Comparison of ENCODE assay signal across 8 cellular contexts in genomic region chr3:130893240-130894129, GRCh38. TPM values are rescaled to one million over a fixed set of nuclear protein-coding genes. Genes with fewer than 3 reads are reported as not detected.
A peak's percentile ranks its signal among the peaks of the same experiment; 100 is the strongest.
DNase-seq lines count a peak whose midpoint lies in the region; ATAC-seq, FAIRE-seq and TF ChIP-seq lines count a peak whose summit lies in the region.

Gene ATP2C1 (plus strand): TSS chr3:130894084. CDS start chr3:130894770, 686 bp downstream.

- peak; percentile 65 for ATAC-seq in GM18873 (IDR thresholded peaks at IDR 0.05; ENCODE audit: low FRiP score, unreplicated experiment)
- ATAC-seq in HG03139 (IDR thresholded peaks at IDR 0.05; ENCODE audit: unreplicated experiment): peak; percentile 87

- H3K27me3 ChIP-seq in WERI-Rb-1 (ENCODE audit: insufficient read depth, low read depth, severe bottlenecking) (no peaks in the 10 kb centered on the region), mammary epithelial cell (ENCODE audit: insufficient read depth, low read length) (no peaks in the 10 kb centered on the region), small intestine (ENCODE audit: control insufficient read depth in 2 of 2, insufficient read depth in 2 of 2, low read length in 2 of 2) (no peaks in the 10 kb centered on the region)

- TSS peak; percentile 81 for BruUV-seq in mammary epithelial cell (replicated peaks; lab: Mats Ljungman, UMichigan)

- TF ChIP-seq CTCF in AG04449 (IDR thresholded peaks at IDR 0.05; ENCODE audit: insufficient read depth, low read length, missing control alignments) (no peak), WERI-Rb-1 (IDR thresholded peaks at IDR 0.05; ENCODE audit: low read depth, low read length) (no peak), mammary epithelial cell (conservative IDR thresholded peaks at IDR 0.05 in 1 of 2, IDR thresholded peaks at IDR 0.05 in 1 of 2; ENCODE audit: extremely low read depth in 1 of 2, insufficient read depth in 1 of 2, low read depth in 1 of 2, low read length in 2 of 2) (no peak)

- peaks cover 48% of the 10 kb centered on the region for H3K79me2 ChIP-seq in mammary epithelial cell (ENCODE audit: insufficient read depth, low read length)

- H3K36me3 ChIP-seq in WERI-Rb-1: peaks cover 10% of the 10 kb centered on the region
- H3K36me3 ChIP-seq in mammary epithelial cell (ENCODE audit: insufficient read depth, low read length): no peaks in the 10 kb centered on the region
- no peaks in the 10 kb centered on the region for H3K36me3 ChIP-seq in small intestine (ENCODE audit: control insufficient read depth in 2 of 2, insufficient read depth in 2 of 2, low read length in 2 of 2)

- H3K4me2 ChIP-seq in mammary epithelial cell (ENCODE audit: insufficient read depth, low read depth, low read length): peak within 1 kb of the TSS; percentile 92

- dilution Hi-C loops in mammary epithelial cell (cut with HindIII; ENCODE audit: low sequenced_read_pairs): no loop called here

- 0% methylated on average over 17 of the region's 73 CpGs for WGBS in mammary epithelial cell (ENCODE audit: low coverage, missing lambda C conversion rate)
- WGBS in small intestine, 3 donors: 0% methylated on average over 65 to 73 of the region's 73 CpGs

- POLR2A ChIA-PET in AG04449 (lab: Yijun Ruan, JAX): interaction anchor here (0.7 to 2.1 kb wide), 7 partner anchors 25 to 1238 kb away, joined by 3 to 9 read pairs (median 5); partner anchors contain the start of genes ASTE1, NEK11 and PIK3R4

- intact Hi-C loops in mammary epithelial cell (cut with micrococcal nuclease): loop anchor here (1.0 to 10.0 kb wide), 7 partner anchors 43 to 1141 kb away; partner anchors contain the start of genes ASTE1, CPNE4 and NEK11

- H3K4me1 ChIP-seq in mammary epithelial cell (ENCODE audit: insufficient read depth, low read length): peaks cover 14% of the 10 kb centered on the region
- no peaks in the 10 kb centered on the region for H3K4me1 ChIP-seq in small intestine (ENCODE audit: control insufficient read depth in 2 of 2, insufficient read depth in 1 of 2, low read depth in 1 of 2, low read length in 1 of 2)

- H4K20me1 ChIP-seq in mammary epithelial cell (ENCODE audit: insufficient read depth, low read length): no peaks in the 10 kb centered on the region

- H2AFZ ChIP-seq in mammary epithelial cell (ENCODE audit: low read depth, low read length): peak within 1 kb of the TSS; percentile 97

- H3K4me3 ChIP-seq in AG04449 (ENCODE audit: low read depth, low read length): peak within 1 kb of the TSS; percentile 72
- H3K4me3 ChIP-seq in WERI-Rb-1 (ENCODE audit: low read depth, low read length): peak within 1 kb of the TSS; percentile 80
- peak within 1 kb of the TSS; percentile 51 to 79 (median 77) for H3K4me3 ChIP-seq in mammary epithelial cell (replicated peaks in 1 of 3; ENCODE audit: insufficient read depth in 1 of 3, low read depth in 2 of 3, low read length in 3 of 3)
- peak within 1 kb of the TSS; percentile 94 to 99 for H3K4me3 ChIP-seq in small intestine (ENCODE audit: low read depth in 1 of 2, low read length in 2 of 2)

- H3K9ac ChIP-seq in mammary epithelial cell (ENCODE audit: insufficient read depth, low read length): peak within 1 kb of the TSS; percentile 95

- no peaks in the 10 kb centered on the region for H3K9me3 ChIP-seq in WERI-Rb-1 (ENCODE audit: severe bottlenecking)
- no peaks in the 10 kb centered on the region for H3K9me3 ChIP-seq in mammary epithelial cell (replicated peaks; ENCODE audit: insufficient read depth, low read length)
- no peaks in the 10 kb centered on the region for H3K9me3 ChIP-seq in small intestine (ENCODE audit: control insufficient read depth, low read depth)

- CTCF ChIA-PET in AG04449 (lab: Yijun Ruan, JAX): interaction anchor here (0.7 to 3.5 kb wide), 34 partner anchors 10 to 619 kb away, joined by 3 to 33 read pairs (median 4); no protein-coding TSS in a partner anchor
- CTCF ChIA-PET in mammary epithelial cell (lab: Charles Lee; ENCODE audit: low non-redundant PET): interaction anchor here (0.6 to 1.4 kb wide), 6 partner anchors 79 to 205 kb away, joined by 3 to 15 read pairs (median 4); no protein-coding TSS in a partner anchor

- FAIRE-seq in small intestine (lab: Jason Lieb, UNC): no peak

- DNase-seq in AG04449 (ENCODE audit: low read depth, low spot score): peak; percentile 57
- peak; percentile 97 for DNase-seq in NCI-H2196 treated with DMSO at 0.1 percent for 48 hours (lab: John Stamatoyannopoulos, UW; ENCODE audit: unreplicated experiment)
- DNase-seq in WERI-Rb-1: peak; percentile 97
- peak; percentile 95 for DNase-seq in mammary epithelial cell
- peak; percentile 93 for DNase-seq in iPS-NIHi11 (ENCODE audit: low spot score)
- DNase-seq in small intestine: peak; percentile 97

- in situ Hi-C loops in mammary epithelial cell (cut with MboI; ENCODE audit: low sequenced_read_pairs in 2 of 2): loop anchor here (5.0 kb wide), 1 partner anchor 131 kb away; no protein-coding TSS in a partner anchor

- H3K27ac ChIP-seq in WERI-Rb-1 (peak within 1 kb of the TSS; percentile 96), mammary epithelial cell (ENCODE audit: insufficient read depth, low read depth, low read length) (peak within 1 kb of the TSS; percentile 89), small intestine (ENCODE audit: low read depth in 1 of 2, low read length in 1 of 2) (peak within 1 kb of the TSS; percentile 97 to 99)

RNA-seq across cellular contexts. Expression of gene ATP2C1, which starts in this region (rescaled TPM):
- total RNA-seq in mammary epithelial cell: 100 to 1,000 TPM; 111 to 116 TPM
- polyA plus RNA-seq in mammary epithelial cell (72.5 TPM), small intestine (10 to 100 TPM in 2 of 3 donors, 1 to 10 TPM in 1; 6.2 to 48.1 (median 14.8) TPM)
- 93.4 TPM for polyA minus RNA-seq in mammary epithelial cell

Comparison
In these comparisons a context has a peak if more than half of its experiments do, and no peak if none do; other contexts are left out.
1. Peak in every context shown above with its lines: DNase-seq, ATAC-seq, H3K4me3 ChIP-seq and H3K27ac ChIP-seq.